ENCODE assay signal across 1 cellular context in genomic region chr6:36682328-36683144, GRCh38.
TF ChIP-seq lines count a peak whose summit lies in the region.

No MANE protein-coding gene starts in this region.

TF ChIP-seq in HepG2, 621 proteins besides CTCF, POLR2A, EP300 and RAD21 (continued from another document and continues in another):
- TF ChIP-seq FOXO4 (CRISPR knock-in tag; conservative IDR thresholded peaks at IDR 0.05): no peak
- no peak for TF ChIP-seq ARID4A (CRISPR knock-in tag; IDR thresholded peaks at IDR 0.05; ENCODE audit: borderline replicate concordance)
- no peak for TF ChIP-seq KLF6 (CRISPR knock-in tag; IDR thresholded peaks at IDR 0.05)
- TF ChIP-seq ZNF549 (CRISPR knock-in tag; IDR thresholded peaks at IDR 0.05): no peak
- TF ChIP-seq SMARCE1 (IDR thresholded peaks at IDR 0.05; ENCODE audit: borderline replicate concordance): no peak
- TF ChIP-seq SIX1 (CRISPR knock-in tag; IDR thresholded peaks at IDR 0.05; ENCODE audit: borderline replicate concordance): no peak
- TF ChIP-seq ETV5 (CRISPR knock-in tag; IDR thresholded peaks at IDR 0.05; ENCODE audit: borderline replicate concordance): no peak
- no peak for TF ChIP-seq NFYC (CRISPR knock-in tag; IDR thresholded peaks at IDR 0.05)
- no peak for TF ChIP-seq TEAD3 (CRISPR knock-in tag; optimal IDR thresholded peaks at IDR 0.05; ENCODE audit: borderline replicate concordance)
- TF ChIP-seq RORA (CRISPR knock-in tag; IDR thresholded peaks at IDR 0.05): no peak
- no peak for TF ChIP-seq ZBTB3 (CRISPR knock-in tag; IDR thresholded peaks at IDR 0.05; ENCODE audit: borderline replicate concordance, low read depth)
- no peak for TF ChIP-seq ZNF383 (CRISPR knock-in tag; IDR thresholded peaks at IDR 0.05; ENCODE audit: borderline replicate concordance)
- no peak for TF ChIP-seq ZNF800 (CRISPR knock-in tag; IDR thresholded peaks at IDR 0.05)
- no peak for TF ChIP-seq KLF11 (CRISPR knock-in tag; IDR thresholded peaks at IDR 0.05)
- no peak for TF ChIP-seq ZNF670 (CRISPR knock-in tag; IDR thresholded peaks at IDR 0.05; ENCODE audit: borderline replicate concordance)
- TF ChIP-seq ZNF766 (CRISPR knock-in tag; IDR thresholded peaks at IDR 0.05; ENCODE audit: borderline replicate concordance): no peak
- no peak for TF ChIP-seq NCOA1 (CRISPR knock-in tag; IDR thresholded peaks at IDR 0.05)
- peak; percentile 75 for TF ChIP-seq AGO2 (optimal IDR thresholded peaks at IDR 0.05; ENCODE audit: low read depth, low read length)
- TF ChIP-seq ONECUT2 (CRISPR knock-in tag; IDR thresholded peaks at IDR 0.05): no peak
- no peak for TF ChIP-seq ZNF121 (CRISPR knock-in tag; IDR thresholded peaks at IDR 0.05)
- TF ChIP-seq ZBED4 (CRISPR knock-in tag; IDR thresholded peaks at IDR 0.05; ENCODE audit: borderline replicate concordance): no peak
- TF ChIP-seq DPF2 (CRISPR knock-in tag; IDR thresholded peaks at IDR 0.05; ENCODE audit: borderline replicate concordance, low read depth): no peak
- 0 out of 4 replicates have a peak, but pooled peaks of 1 of the 2 experiments have one; percentile 19 for TF ChIP-seq ATF4 (CRISPR knock-in tag; IDR thresholded peaks at IDR 0.05)
- no peak for TF ChIP-seq RFX3 (CRISPR knock-in tag; IDR thresholded peaks at IDR 0.05)
- TF ChIP-seq NPAS2 (CRISPR knock-in tag; IDR thresholded peaks at IDR 0.05; ENCODE audit: borderline replicate concordance): no peak
- no peak for TF ChIP-seq ZFP90 (CRISPR knock-in tag; IDR thresholded peaks at IDR 0.05; ENCODE audit: borderline replicate concordance)
- TF ChIP-seq ZNF556 (CRISPR knock-in tag; IDR thresholded peaks at IDR 0.05; ENCODE audit: borderline replicate concordance): no peak
- TF ChIP-seq KLF12 (CRISPR knock-in tag; IDR thresholded peaks at IDR 0.05; ENCODE audit: borderline replicate concordance): no peak
- TF ChIP-seq GATAD2A (CRISPR knock-in tag; IDR thresholded peaks at IDR 0.05): no peak; the same call in 1 of the 2 replicates
- no peak for TF ChIP-seq NCOR1 (IDR thresholded peaks at IDR 0.05; ENCODE audit: borderline replicate concordance, low read length)
- TF ChIP-seq JARID2 (CRISPR knock-in tag; IDR thresholded peaks at IDR 0.05; ENCODE audit: insufficient replicate concordance): no peak
- no peak for TF ChIP-seq PAX8 (CRISPR knock-in tag; IDR thresholded peaks at IDR 0.05; ENCODE audit: borderline replicate concordance)
- no peak for TF ChIP-seq ZNF672 (CRISPR knock-in tag; IDR thresholded peaks at IDR 0.05)
- peak; percentile 29; the same call in 1 of the 2 replicates for TF ChIP-seq ARNTL (CRISPR knock-in tag; IDR thresholded peaks at IDR 0.05)
- TF ChIP-seq ZGPAT (CRISPR knock-in tag; IDR thresholded peaks at IDR 0.05): 0 out of 2 replicates have a peak, but pooled peaks have one; percentile 32
- no peak for TF ChIP-seq THAP7 (CRISPR knock-in tag; IDR thresholded peaks at IDR 0.05)
- no peak for TF ChIP-seq ZNF382 (CRISPR knock-in tag; IDR thresholded peaks at IDR 0.05; ENCODE audit: borderline replicate concordance)
- no peak for TF ChIP-seq FLYWCH1 (CRISPR knock-in tag; IDR thresholded peaks at IDR 0.05)
- no peak for TF ChIP-seq SMAD1 (CRISPR knock-in tag; IDR thresholded peaks at IDR 0.05; ENCODE audit: borderline replicate concordance, low read depth)
- no peak for TF ChIP-seq RBM22 (optimal IDR thresholded peaks at IDR 0.05; ENCODE audit: low read length)
- TF ChIP-seq GABPA (IDR thresholded peaks at IDR 0.05; ENCODE audit: low read depth, low read length): no peak
- 0 out of 2 replicates have a peak, but pooled peaks have one; percentile 15 for TF ChIP-seq GABPA (CRISPR knock-in tag; IDR thresholded peaks at IDR 0.05; ENCODE audit: low read depth)
- no peak for TF ChIP-seq ZNF441 (CRISPR knock-in tag; IDR thresholded peaks at IDR 0.05; ENCODE audit: borderline replicate concordance)
- TF ChIP-seq ZFP36L1 (CRISPR knock-in tag; IDR thresholded peaks at IDR 0.05): no peak
- no peak for TF ChIP-seq ZBTB39 (CRISPR knock-in tag; IDR thresholded peaks at IDR 0.05)
- TF ChIP-seq GPN1 (CRISPR knock-in tag; IDR thresholded peaks at IDR 0.05; ENCODE audit: borderline replicate concordance): no peak
- no peak for TF ChIP-seq ZNF263 (CRISPR knock-in tag; IDR thresholded peaks at IDR 0.05)
- TF ChIP-seq BATF2 (CRISPR knock-in tag; IDR thresholded peaks at IDR 0.05): no peak
- TF ChIP-seq MXD1 (CRISPR knock-in tag; IDR thresholded peaks at IDR 0.05): no peak
